ENCODE assay signal across 27 cellular contexts in the genomic region with DNA sequence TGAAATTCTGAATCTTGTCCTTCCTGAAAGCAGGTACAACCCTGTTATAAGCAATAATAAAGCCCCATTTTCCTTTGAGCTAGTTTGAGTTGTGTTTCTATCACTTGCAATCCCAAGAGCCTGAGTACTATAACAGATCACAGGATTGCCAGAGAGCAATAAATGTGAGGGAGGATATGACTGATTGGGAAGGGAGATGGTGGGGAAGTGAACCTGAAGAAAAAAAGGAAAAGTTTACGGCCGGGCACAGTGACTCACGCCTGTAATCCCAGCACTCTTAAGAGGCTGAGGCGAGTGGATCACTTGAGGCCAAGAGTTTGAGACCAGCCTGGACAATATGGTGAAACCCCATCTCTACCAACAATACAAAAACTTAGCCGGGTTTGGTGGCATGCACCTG.
"Had no signal": no experiment of that assay in that cellular context is flagged by ENCODE, and none has a peak within 500 bp of the region (broad histone marks: within the 10 kb centered on the region; RNA-seq: fewer than 3 reads in every experiment).

No MANE protein-coding gene starts in this region.

- H3K27ac Mint-ChIP-seq: activated CD4-positive, alpha-beta memory T cell treated with anti-CD3 and anti-CD28 coated beads, Interleukin-2, amount 10 ng/mL, durations not matched to agents 7 days and 5 days; activated CD4-positive, alpha-beta T cell treated with anti-CD3 and anti-CD28 coated beads, Interleukin-2, amount 10 ng/mL, durations not matched to agents 7 days and 5 days; activated naive CD4-positive, alpha-beta T cell treated with anti-CD3 and anti-CD28 coated beads, Interleukin-2, amount 50 U/mL, for 24 hours; activated naive CD8-positive, alpha-beta T cell treated with anti-CD3 and anti-CD28 coated beads, Interleukin-2, amount 50 U/mL, for 24 hours; activated T-helper 17 cell treated with anti-CD3 and anti-CD28 coated beads, Interleukin-2, amount 50 U/mL, for 72 hours; effector memory CD8-positive, alpha-beta T cell; natural killer cell treated with Interleukin-12 subunit alpha and Interleukin-12 subunit beta and Interleukin-15 and Interleukin-18, amount 100 ng/mL, for 72 hours had no signal

- H3K27ac ChIP-seq: heart right ventricle, left lung, lower lobe of right lung, spleen, suprapubic skin, VCaP had no signal

- H3K4me1 ChIP-seq: left lung, lower lobe of right lung, spleen, suprapubic skin had no signal

- H3K9me3 ChIP-seq: left lung, lower lobe of right lung, spleen, suprapubic skin had no signal

- H3K4me3 Mint-ChIP-seq: activated CD4-positive, alpha-beta memory T cell treated with anti-CD3 and anti-CD28 coated beads, Interleukin-2, amount 10 ng/mL, durations not matched to agents 7 days and 5 days; activated CD4-positive, alpha-beta T cell treated with anti-CD3 and anti-CD28 coated beads, Interleukin-2, amount 10 ng/mL, durations not matched to agents 7 days and 5 days; activated naive CD4-positive, alpha-beta T cell treated with anti-CD3 and anti-CD28 coated beads, Interleukin-2, amount 50 U/mL, for 24 hours; activated naive CD8-positive, alpha-beta T cell treated with anti-CD3 and anti-CD28 coated beads, Interleukin-2, amount 50 U/mL, for 24 hours; activated T-cell treated with anti-CD3 and anti-CD28 coated beads, Interleukin-2, amount 50 U/mL, for 4 hours; activated T-helper 17 cell treated with anti-CD3 and anti-CD28 coated beads, Interleukin-2, amount 50 U/mL, for 72 hours; central memory CD8-positive, alpha-beta T cell; effector memory CD8-positive, alpha-beta T cell; natural killer cell treated with Interleukin-12 subunit alpha and Interleukin-12 subunit beta and Interleukin-15 and Interleukin-18, amount 100 ng/mL, for 72 hours had no signal

- H3K36me3 ChIP-seq: heart right ventricle, left lung, lower lobe of right lung, suprapubic skin had no signal

- H3K27me3 ChIP-seq: heart right ventricle, left lung, spleen, suprapubic skin had no signal

- FAIRE-seq: bronchial epithelial cell, TTC549, urothelium cell line had no signal

- H3K4me3 ChIP-seq: heart right ventricle, left lung, lower lobe of right lung, spleen, suprapubic skin had no signal

- H3K27me3 Mint-ChIP-seq: activated CD4-positive, alpha-beta memory T cell treated with anti-CD3 and anti-CD28 coated beads, Interleukin-2, amount 10 ng/mL, durations not matched to agents 7 days and 5 days; activated CD4-positive, alpha-beta T cell treated with anti-CD3 and anti-CD28 coated beads, Interleukin-2, amount 10 ng/mL, durations not matched to agents 7 days and 5 days; activated naive CD4-positive, alpha-beta T cell treated with anti-CD3 and anti-CD28 coated beads, Interleukin-2, amount 50 U/mL, for 24 hours; activated naive CD8-positive, alpha-beta T cell treated with anti-CD3 and anti-CD28 coated beads, Interleukin-2, amount 50 U/mL, for 24 hours; activated T-helper 17 cell treated with anti-CD3 and anti-CD28 coated beads, Interleukin-2, amount 50 U/mL, for 72 hours; central memory CD8-positive, alpha-beta T cell; effector memory CD8-positive, alpha-beta T cell; natural killer cell treated with Interleukin-12 subunit alpha and Interleukin-12 subunit beta and Interleukin-15 and Interleukin-18, amount 100 ng/mL, for 72 hours had no signal

- H3K9me3 Mint-ChIP-seq: activated naive CD4-positive, alpha-beta T cell treated with anti-CD3 and anti-CD28 coated beads, Interleukin-2, amount 50 U/mL, for 24 hours; central memory CD8-positive, alpha-beta T cell; effector memory CD8-positive, alpha-beta T cell; natural killer cell treated with Interleukin-12 subunit alpha and Interleukin-12 subunit beta and Interleukin-15 and Interleukin-18, amount 100 ng/mL, for 72 hours had no signal

- DNase-seq: activated CD4-positive, alpha-beta memory T cell treated with anti-CD3 and anti-CD28 coated beads, Interleukin-2, amount 10 ng/mL, durations not matched to agents 7 days and 5 days; activated CD4-positive, alpha-beta T cell treated with anti-CD3 and anti-CD28 coated beads, Interleukin-2, amount 10 ng/mL, durations not matched to agents 7 days and 5 days; activated CD4-positive, CD25-positive, alpha-beta regulatory T cell treated with anti-CD3 and anti-CD28 coated beads, Interleukin-2, amount 50 U/mL, for 72 hours; activated CD8-positive, alpha-beta memory T cell treated with anti-CD3 and anti-CD28 coated beads, Interleukin-2, amount 50 U/mL, for 48 hours; activated gamma-delta T cell treated with Interleukin-2 at 50 U/mL for 16 hours; activated naive CD8-positive, alpha-beta T cell treated with anti-CD3 and anti-CD28 coated beads, Interleukin-2, amount 50 U/mL, for 24 hours; activated T-cell treated with anti-CD3 and anti-CD28 coated beads, Interleukin-2, amount 50 U/mL, for 4 hours; effector memory CD8-positive, alpha-beta T cell; foreskin fibroblast; heart right ventricle; kidney glomerular epithelial cell; left lung; lower lobe of right lung; mesendoderm; right cardiac atrium; spleen; stimulated activated naive CD4-positive, alpha-beta T cell had no signal

- ATAC-seq: activated naive CD8-positive, alpha-beta T cell treated with anti-CD3 and anti-CD28 coated beads, Interleukin-2, amount 50 U/mL, for 24 hours; activated T-cell treated with anti-CD3 and anti-CD28 coated beads, Interleukin-2, amount 50 U/mL, for 4 hours; activated T-helper 17 cell treated with anti-CD3 and anti-CD28 coated beads, Interleukin-2, amount 50 U/mL, for 72 hours; effector memory CD8-positive, alpha-beta T cell; esophagus mucosa; heart right ventricle; left lung; lower lobe of right lung; natural killer cell treated with Interleukin-12 subunit alpha and Interleukin-12 subunit beta and Interleukin-15 and Interleukin-18, amount 100 ng/mL, for 72 hours; right cardiac atrium had no signal
